Comparison of ENCODE assay signal across 4 cellular contexts in genomic region chr5:176685010-176685409, GRCh38. TPM values are rescaled to one million over a fixed set of nuclear protein-coding genes. Genes with fewer than 3 reads are reported as not detected.
"Had no signal": no experiment of that assay in that cellular context is flagged by ENCODE, and none has a peak within 500 bp of the region (broad histone marks: within the 10 kb centered on the region; RNA-seq: fewer than 3 reads in every experiment).

No MANE protein-coding gene starts in this region.

- H3K4me3 ChIP-seq: GM12878 had no signal

- DNase-seq: GDM1, GF-D8 had no signal

RNA-seq across cellular contexts. Expression of gene EIF4E1B, which starts 54.5 kb away (rescaled TPM):
- total RNA-seq: G401, GM12878 had no signal

RNA-seq across cellular contexts. Expression of gene SNCB, which starts 54.7 kb away (rescaled TPM):
- total RNA-seq: GM12878 had no signal
